32 cellular contexts compared by ENCODE assay signal in genomic region chrX:153512501-153512893, GRCh38. TPM values are rescaled to one million over a fixed set of nuclear protein-coding genes. Genes with fewer than 3 reads are reported as not detected.
"Had no signal": no experiment of that assay in that cellular context is flagged by ENCODE, and none has a peak within 500 bp of the region (broad histone marks: within the 10 kb centered on the region; RNA-seq: fewer than 3 reads in every experiment).

No MANE protein-coding gene starts in this region.

- H3K27me3 ChIP-seq: right atrium auricular region, upper lobe of right lung, vagina had no signal

- H3K36me3 Mint-ChIP-seq: mesothelial cell of epicardium; natural killer cell treated with Interleukin-12 subunit alpha and Interleukin-12 subunit beta and Interleukin-15 and Interleukin-18, amount 100 ng/mL, for 72 hours had no signal

- DNase-seq: dermis blood vessel endothelial cell; effector memory CD4-positive, alpha-beta T cell; erythroblast; esophagus squamous epithelium; head of caudate nucleus; kidney; left cardiac atrium; left lung; mesenchymal stem cell; mucosa of descending colon; naive B cell; stimulated activated CD4-positive, alpha-beta T cell treated with anti-CD3 and anti-CD28 coated beads, Interleukin-12 subunit alpha, Interleukin-12 subunit beta, amount 100 ng/mL, for 4 hours; stimulated activated CD4-positive, alpha-beta T cell treated with anti-CD3 and anti-CD28 coated beads, Interleukin-1b, Interleukin-23, amount 100 ng/mL, for 48 hours; stimulated activated CD4-positive, alpha-beta T cell treated with anti-CD3 and anti-CD28 coated beads, Interleukin-4, amount 100 ng/mL, for 1 hour; stimulated activated CD8-positive, alpha-beta memory T cell treated with anti-CD3 and anti-CD28 coated beads, Interleukin-4, amount 100 ng/mL, for 48 hours; stimulated activated naive CD4-positive, alpha-beta T cell; stimulated activated naive CD8-positive, alpha-beta T cell treated with anti-CD3 and anti-CD28 coated beads, Interleukin-15, amount 100 ng/mL, for 72 hours; transverse colon; upper lobe of right lung had no signal

- H3K4me3 ChIP-seq: coronary artery, esophagus squamous epithelium, left lung, mucosa of descending colon, prostate gland, right atrium auricular region, smooth muscle cell, suprapubic skin, transverse colon, upper lobe of right lung, vagina had no signal

- H3K4me3 Mint-ChIP-seq: mesothelial cell of epicardium; naive B cell; natural killer cell treated with Interleukin-12 subunit alpha and Interleukin-12 subunit beta and Interleukin-15 and Interleukin-18, amount 100 ng/mL, for 72 hours; neural crest cell; stimulated activated naive CD8-positive, alpha-beta T cell treated with anti-CD3 and anti-CD28 coated beads, Interleukin-15, amount 100 ng/mL, for 72 hours had no signal

- H3K36me3 ChIP-seq: esophagus squamous epithelium, left lung, prostate gland, right atrium auricular region, suprapubic skin, transverse colon, upper lobe of right lung, vagina had no signal

- H3K27ac Mint-ChIP-seq: mesothelial cell of epicardium; naive B cell; natural killer cell treated with Interleukin-12 subunit alpha and Interleukin-12 subunit beta and Interleukin-15 and Interleukin-18, amount 100 ng/mL, for 72 hours; stimulated activated naive CD8-positive, alpha-beta T cell treated with anti-CD3 and anti-CD28 coated beads, Interleukin-15, amount 100 ng/mL, for 72 hours had no signal

- H3K4me1 ChIP-seq: prostate gland, right atrium auricular region, suprapubic skin, transverse colon, upper lobe of right lung, vagina had no signal

- H3K4me1 Mint-ChIP-seq: neural crest cell had no signal

- ATAC-seq: left lung; mucosa of descending colon; natural killer cell treated with Interleukin-12 subunit alpha and Interleukin-12 subunit beta and Interleukin-15 and Interleukin-18, amount 100 ng/mL, for 72 hours; sciatic nerve; stimulated activated naive CD8-positive, alpha-beta T cell treated with anti-CD3 and anti-CD28 coated beads, Interleukin-15, amount 100 ng/mL, for 72 hours; upper lobe of right lung had no signal

- H3K9me3 Mint-ChIP-seq: mesothelial cell of epicardium; natural killer cell treated with Interleukin-12 subunit alpha and Interleukin-12 subunit beta and Interleukin-15 and Interleukin-18, amount 100 ng/mL, for 72 hours; neural crest cell; stimulated activated naive CD8-positive, alpha-beta T cell treated with anti-CD3 and anti-CD28 coated beads, Interleukin-15, amount 100 ng/mL, for 72 hours had no signal

- H3K4me2 ChIP-seq: smooth muscle cell had no signal

- H3K27ac ChIP-seq: esophagus squamous epithelium, left lung, prostate gland, right atrium auricular region, suprapubic skin, transverse colon, upper lobe of right lung, vagina had no signal

- H3K9me3 ChIP-seq: esophagus squamous epithelium, left lung, mucosa of descending colon, prostate gland, right atrium auricular region, suprapubic skin, transverse colon, upper lobe of right lung, vagina had no signal

- FAIRE-seq: frontal cortex, kidney had no signal

RNA-seq across cellular contexts. Expression of gene ATP2B3, which starts 4.9 kb away (rescaled TPM):
- total RNA-seq: dermis blood vessel endothelial cell; esophagus squamous epithelium; fibroblast of villous mesenchyme; kidney; left lung; lung microvascular endothelial cell; natural killer cell treated with Interleukin-12 subunit alpha and Interleukin-12 subunit beta and Interleukin-15 and Interleukin-18, amount 100 ng/mL, for 72 hours; right atrium auricular region; suprapubic skin; transverse colon; upper lobe of right lung had no signal

RNA-seq across cellular contexts. Expression of gene BGN, which starts 17.7 kb away (rescaled TPM):
- total RNA-seq: natural killer cell treated with Interleukin-12 subunit alpha and Interleukin-12 subunit beta and Interleukin-15 and Interleukin-18, amount 100 ng/mL, for 72 hours had no signal
